Comparison of ENCODE assay signal across 1 cellular context in genomic region chr16:29743827-29744531, GRCh38.
TF ChIP-seq lines count a peak whose summit lies in the region.

No MANE protein-coding gene starts in this region.

TF ChIP-seq in GM12878, 131 proteins besides CTCF, POLR2A, EP300 and RAD21:
- TF ChIP-seq ZNF384 (IDR thresholded peaks at IDR 0.05; ENCODE audit: borderline replicate concordance, low read depth, low read length) (no peak), ZBTB4 (CRISPR knock-in tag; IDR thresholded peaks at IDR 0.05) (no peak), MTA2 (IDR thresholded peaks at IDR 0.05; ENCODE audit: low read depth) (no peak), ETV6 (conservative IDR thresholded peaks at IDR 0.05 in 1 of 2, IDR thresholded peaks at IDR 0.05 in 1 of 2; ENCODE audit: borderline replicate concordance in 1 of 2, low read depth in 1 of 2) (no peak), MLLT1 (IDR thresholded peaks at IDR 0.05) (no peak), STAT1 (conservative IDR thresholded peaks at IDR 0.05) (no peak), CREB1 (IDR thresholded peaks at IDR 0.05; ENCODE audit: low read depth) (no peak), SMARCA5 (IDR thresholded peaks at IDR 0.05) (no peak), POU2F2 (IDR thresholded peaks at IDR 0.05; ENCODE audit: borderline replicate concordance, low read depth, low read length) (no peak), ZNF622 (IDR thresholded peaks at IDR 0.05) (no peak), MYC (IDR thresholded peaks at IDR 0.05; ENCODE audit: insufficient read depth, insufficient read length, insufficient replicate concordance, low read length, severe bottlenecking) (no peak), CUX1 (IDR thresholded peaks at IDR 0.05; ENCODE audit: insufficient replicate concordance, low read depth, low read length) (no peak), ZBTB33 (IDR thresholded peaks at IDR 0.05) (no peak), HSF1 (IDR thresholded peaks at IDR 0.05; ENCODE audit: low read depth, low read length) (no peak)
